ENCODE assay signal across 17 cellular contexts in genomic region chr4:53520114-53520513, GRCh38.
"Had no signal": no experiment of that assay in that cellular context is flagged by ENCODE, and none has a peak within 500 bp of the region (broad histone marks: within the 10 kb centered on the region; RNA-seq: fewer than 3 reads in every experiment).

No MANE protein-coding gene starts in this region.

- H3K4me1 ChIP-seq: prostate gland, suprapubic skin, upper lobe of left lung had no signal

- H3K9me3 ChIP-seq: left ventricle myocardium inferior, prostate gland, suprapubic skin, upper lobe of left lung had no signal

- ATAC-seq: effector memory CD8-positive, alpha-beta T cell; naive thymus-derived CD4-positive, alpha-beta T cell; right cardiac atrium; stimulated activated naive CD8-positive, alpha-beta T cell treated with anti-CD3 and anti-CD28 coated beads, Interleukin-15, amount 100 ng/mL, for 72 hours; T-cell had no signal

- H3K36me3 ChIP-seq: left ventricle myocardium inferior, prostate gland, suprapubic skin, upper lobe of left lung had no signal

- H3K27ac ChIP-seq: left ventricle myocardium inferior, prostate gland, skin epidermis, suprapubic skin, upper lobe of left lung had no signal

- DNase-seq: activated B cell treated with CpG ODN at 0.5 μM for 24 hours; activated CD4-positive, alpha-beta memory T cell treated with anti-CD3 and anti-CD28 coated beads for 36 hours; activated CD4-positive, alpha-beta T cell treated with anti-CD3 and anti-CD28 coated beads for 4 hours; activated T-cell treated with anti-CD3 and anti-CD28 coated beads for 4 hours; effector memory CD8-positive, alpha-beta T cell; kidney glomerular epithelial cell; left ventricle myocardium inferior; mammary epithelial cell; naive thymus-derived CD4-positive, alpha-beta T cell; right cardiac atrium; stimulated activated CD4-positive, alpha-beta T cell treated with anti-CD3 and anti-CD28 coated beads, Interleukin-2, amount 100 ng/mL, for 48 hours; stimulated activated naive CD8-positive, alpha-beta T cell treated with anti-CD3 and anti-CD28 coated beads, Interleukin-15, amount 100 ng/mL, for 72 hours; T-cell; upper lobe of left lung had no signal

- H3K27me3 ChIP-seq: suprapubic skin, upper lobe of left lung had no signal

- H3K4me3 ChIP-seq: left ventricle myocardium inferior, prostate gland, skin epidermis, suprapubic skin, upper lobe of left lung had no signal
